Comparison of ENCODE assay signal across 7 cellular contexts in the genomic region with DNA sequence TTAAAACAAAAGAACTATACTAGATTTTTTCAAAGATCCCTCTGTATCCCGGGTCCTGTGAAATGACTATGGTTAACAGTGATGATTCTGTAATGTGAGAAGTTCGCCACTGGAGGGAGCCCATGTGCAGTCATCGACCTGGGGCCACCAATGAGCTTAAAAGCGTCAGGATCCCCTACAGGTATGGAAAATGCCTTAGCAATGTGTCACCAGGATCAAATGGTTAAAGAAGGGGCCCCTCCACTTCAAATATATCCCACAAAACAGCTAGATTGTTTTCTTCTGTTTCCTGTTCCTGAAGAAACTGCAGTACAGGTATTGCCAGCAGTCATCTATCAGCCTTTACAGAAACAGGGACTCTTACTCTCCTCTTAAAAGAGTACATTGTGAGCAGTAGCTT. TPM values are rescaled to one million over a fixed set of nuclear protein-coding genes. Genes with fewer than 3 reads are reported as not detected.
DNase-seq lines count a peak whose midpoint lies in the region; TF ChIP-seq lines count a peak whose summit lies in the region.

No MANE protein-coding gene starts in this region.

- H3K27ac ChIP-seq in RWPE1 (no peak overlapping the region), vagina (no peak overlapping the region)

- CTCF ChIA-PET in RWPE1 (lab: Yijun Ruan, JAX), result interaction anchor here (0.6 to 1.5 kb wide), 16 partner anchors 13 to 1313 kb away, joined by 3 to 13 read pairs (median 4); no protein-coding TSS in a partner anchor

- no peak overlapping the region for H3K4me3 ChIP-seq in GM12875 (ENCODE audit: low read depth, low read length)
- H3K4me3 ChIP-seq in vagina, result no peak overlapping the region

- no peaks in the 10 kb centered on the region for H3K9me3 ChIP-seq in vagina

- H3K27me3 ChIP-seq in vagina, result no peaks in the 10 kb centered on the region

- no peak for TF ChIP-seq EP300 in Ishikawa (IDR thresholded peaks at IDR 0.05; ENCODE audit: borderline replicate concordance)

- peak; percentile 72 for TF ChIP-seq CTCF in GM12875 (IDR thresholded peaks at IDR 0.05; ENCODE audit: borderline replicate concordance, insufficient read depth, low read depth, low read length)
- peak; percentile 86 for TF ChIP-seq CTCF in RWPE1 (conservative IDR thresholded peaks at IDR 0.05; ENCODE audit: low read depth)
- peak; percentile 15 to 70 (median 59) for TF ChIP-seq CTCF in vagina (IDR thresholded peaks at IDR 0.05)

- no peaks in the 10 kb centered on the region for H3K36me3 ChIP-seq in vagina

- POLR2A ChIA-PET in RWPE1 (lab: Yijun Ruan, JAX; ENCODE audit: low non-redundant PET), result no interaction called here

- intact Hi-C loops in vagina (cut with DNase I), result no loop called here

- TF ChIP-seq RAD21 in Ishikawa (IDR thresholded peaks at IDR 0.05; ENCODE audit: low read depth), result peak; percentile 79

- no peak for TF ChIP-seq POLR2A in vagina (IDR thresholded peaks at IDR 0.05)

- H3K4me1 ChIP-seq in vagina, result no peaks in the 10 kb centered on the region

- DNase-seq in RWPE1 (ENCODE audit: low spot score) (peak; percentile 74), globus pallidus (ENCODE audit: low spot score) (peak; percentile 56), pons (ENCODE audit: low spot score) (peak; percentile 74), vagina (ENCODE audit: extremely low spot score in 2 of 2) (no peak)
- peak; percentile 87 for DNase-seq in activated effector memory CD4-positive, alpha-beta T cell treated with anti-CD3 and anti-CD28 coated beads, Interleukin-2, amount 50 U/mL, for 16 hours

TF ChIP-seq in Ishikawa, 13 proteins besides CTCF, POLR2A, EP300 and RAD21:
- TF ChIP-seq FOXM1 (IDR thresholded peaks at IDR 0.05; ENCODE audit: borderline replicate concordance, low read depth), result no peak
- TF ChIP-seq, protein P1, sequence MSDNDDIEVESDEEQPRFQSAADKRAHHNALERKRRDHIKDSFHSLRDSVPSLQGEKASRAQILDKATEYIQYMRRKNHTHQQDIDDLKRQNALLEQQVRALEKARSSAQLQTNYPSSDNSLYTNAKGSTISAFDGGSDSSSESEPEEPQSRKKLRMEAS (IDR thresholded peaks at IDR 0.05), result no peak
- TF ChIP-seq CREB1 (IDR thresholded peaks at IDR 0.05; ENCODE audit: low read depth), result no peak; the same call in 1 of the 2 replicates
- TF ChIP-seq YY1 (IDR thresholded peaks at IDR 0.05; ENCODE audit: low read depth), result no peak
- no peak for TF ChIP-seq CEBPB (IDR thresholded peaks at IDR 0.05)
- TF ChIP-seq EGR1 (IDR thresholded peaks at IDR 0.05), result no peak
- TF ChIP-seq TCF12 (IDR thresholded peaks at IDR 0.05; ENCODE audit: low read depth), result no peak
- TF ChIP-seq NFIC (IDR thresholded peaks at IDR 0.05), result no peak
- TF ChIP-seq TAF1 (IDR thresholded peaks at IDR 0.05; ENCODE audit: low read depth), result no peak
- TF ChIP-seq, protein P2, sequence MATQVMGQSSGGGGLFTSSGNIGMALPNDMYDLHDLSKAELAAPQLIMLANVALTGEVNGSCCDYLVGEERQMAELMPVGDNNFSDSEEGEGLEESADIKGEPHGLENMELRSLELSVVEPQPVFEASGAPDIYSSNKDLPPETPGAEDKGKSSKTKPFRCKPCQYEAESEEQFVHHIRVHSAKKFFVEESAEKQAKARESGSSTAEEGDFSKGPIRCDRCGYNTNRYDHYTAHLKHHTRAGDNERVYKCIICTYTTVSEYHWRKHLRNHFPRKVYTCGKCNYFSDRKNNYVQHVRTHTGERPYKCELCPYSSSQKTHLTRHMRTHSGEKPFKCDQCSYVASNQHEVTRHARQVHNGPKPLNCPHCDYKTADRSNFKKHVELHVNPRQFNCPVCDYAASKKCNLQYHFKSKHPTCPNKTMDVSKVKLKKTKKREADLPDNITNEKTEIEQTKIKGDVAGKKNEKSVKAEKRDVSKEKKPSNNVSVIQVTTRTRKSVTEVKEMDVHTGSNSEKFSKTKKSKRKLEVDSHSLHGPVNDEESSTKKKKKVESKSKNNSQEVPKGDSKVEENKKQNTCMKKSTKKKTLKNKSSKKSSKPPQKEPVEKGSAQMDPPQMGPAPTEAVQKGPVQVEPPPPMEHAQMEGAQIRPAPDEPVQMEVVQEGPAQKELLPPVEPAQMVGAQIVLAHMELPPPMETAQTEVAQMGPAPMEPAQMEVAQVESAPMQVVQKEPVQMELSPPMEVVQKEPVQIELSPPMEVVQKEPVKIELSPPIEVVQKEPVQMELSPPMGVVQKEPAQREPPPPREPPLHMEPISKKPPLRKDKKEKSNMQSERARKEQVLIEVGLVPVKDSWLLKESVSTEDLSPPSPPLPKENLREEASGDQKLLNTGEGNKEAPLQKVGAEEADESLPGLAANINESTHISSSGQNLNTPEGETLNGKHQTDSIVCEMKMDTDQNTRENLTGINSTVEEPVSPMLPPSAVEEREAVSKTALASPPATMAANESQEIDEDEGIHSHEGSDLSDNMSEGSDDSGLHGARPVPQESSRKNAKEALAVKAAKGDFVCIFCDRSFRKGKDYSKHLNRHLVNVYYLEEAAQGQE (IDR thresholded peaks at IDR 0.05; ENCODE audit: low read depth), result no peak
- TF ChIP-seq, protein P3, sequence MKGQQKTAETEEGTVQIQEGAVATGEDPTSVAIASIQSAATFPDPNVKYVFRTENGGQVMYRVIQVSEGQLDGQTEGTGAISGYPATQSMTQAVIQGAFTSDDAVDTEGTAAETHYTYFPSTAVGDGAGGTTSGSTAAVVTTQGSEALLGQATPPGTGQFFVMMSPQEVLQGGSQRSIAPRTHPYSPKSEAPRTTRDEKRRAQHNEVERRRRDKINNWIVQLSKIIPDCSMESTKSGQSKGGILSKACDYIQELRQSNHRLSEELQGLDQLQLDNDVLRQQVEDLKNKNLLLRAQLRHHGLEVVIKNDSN (IDR thresholded peaks at IDR 0.05), result no peak
- TF ChIP-seq TEAD4 (IDR thresholded peaks at IDR 0.05), result no peak; the same call in 1 of the 2 replicates
- no peak for TF ChIP-seq ZBTB7A (IDR thresholded peaks at IDR 0.05; ENCODE audit: low read depth)
TF ChIP-seq in Ishikawa: peak in this region for 0.

RNA-seq across cellular contexts. Expression of gene CHRNA1, which starts 15.3 kb away (rescaled TPM):
- not detected for total RNA-seq in vagina

Comparison
In these comparisons a context has a peak if more than half of its experiments do, and no peak if none do; other contexts are left out.
1. DNase-seq: peak in RWPE1 (single experiment), activated effector memory CD4-positive, alpha-beta T cell treated with anti-CD3 and anti-CD28 coated beads, Interleukin-2, amount 50 U/mL, for 16 hours (single experiment), globus pallidus (single experiment) and pons (single experiment); none in vagina (0 of 2).
2. Peak in every context shown above with its lines, with median percentiles within 50 percentile points of each other: CTCF ChIP-seq.